17 cellular contexts compared by ENCODE assay signal in the genomic region with DNA sequence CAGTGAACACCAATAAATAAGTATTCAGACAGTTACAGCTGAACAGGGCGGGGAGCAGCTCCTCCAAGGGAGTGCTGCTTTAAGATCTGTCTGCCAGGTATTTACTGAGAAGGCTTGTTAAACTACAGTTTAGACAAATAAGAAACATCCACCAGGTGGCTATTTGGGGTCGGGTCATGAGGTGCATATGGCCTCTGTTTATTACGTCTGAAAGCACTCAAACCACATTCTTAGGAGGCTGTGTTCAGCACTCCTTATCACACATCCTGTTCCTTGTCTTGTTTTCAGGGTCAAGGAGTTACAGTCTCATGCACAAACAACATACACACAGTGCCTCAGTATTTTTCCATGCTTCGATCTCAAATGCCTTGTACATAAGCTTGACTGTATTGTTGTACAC.
"Had no signal": no experiment of that assay in that cellular context is flagged by ENCODE, and none has a peak within 500 bp of the region (broad histone marks: within the 10 kb centered on the region; RNA-seq: fewer than 3 reads in every experiment).

No MANE protein-coding gene starts in this region.

- H3K27ac Mint-ChIP-seq: activated T-helper 2 cell treated with anti-CD3 and anti-CD28 coated beads, Interferon-gamma antibody, Interleukin-2, Interleukin-4, amounts not matched to agents 10 μg/mL and 5 μg/mL and 100 μg/mL, durations not matched to agents 14 hours and 24 hours and 36 hours had no signal

- H3K9me3 Mint-ChIP-seq: central memory CD8-positive, alpha-beta T cell had no signal

- H3K36me3 Mint-ChIP-seq: activated naive CD4-positive, alpha-beta T cell treated with anti-CD3 and anti-CD28 coated beads, Interleukin-2, amount 50 U/mL, for 24 hours had no signal

- H3K4me3 ChIP-seq: body of pancreas, psoas muscle, sigmoid colon, transverse colon had no signal

- H3K4me3 Mint-ChIP-seq: activated naive CD4-positive, alpha-beta T cell treated with anti-CD3 and anti-CD28 coated beads, Interleukin-2, amount 50 U/mL, for 24 hours; central memory CD8-positive, alpha-beta T cell had no signal

- DNase-seq: activated CD4-positive, alpha-beta T cell treated with anti-CD3 and anti-CD28 coated beads, Interleukin-2, amount 50 U/mL, for 1 hour; activated CD4-positive, CD25-positive, alpha-beta regulatory T cell; activated T-cell treated with anti-CD3 and anti-CD28 coated beads for 4 hours; amniotic stem cell; body of pancreas; head of caudate nucleus; kidney; psoas muscle; sigmoid colon; stimulated activated CD4-positive, alpha-beta T cell treated with anti-CD3 and anti-CD28 coated beads, Interleukin-2, amount 100 ng/mL, for 24 hours; stimulated activated naive CD4-positive, alpha-beta T cell; substantia nigra; T-helper 1 cell; transverse colon had no signal

- H3K4me1 Mint-ChIP-seq: activated naive CD4-positive, alpha-beta T cell treated with anti-CD3 and anti-CD28 coated beads, Interleukin-2, amount 50 U/mL, for 24 hours had no signal
